Comparison of ENCODE assay signal across 1 cellular context in the genomic region with DNA sequence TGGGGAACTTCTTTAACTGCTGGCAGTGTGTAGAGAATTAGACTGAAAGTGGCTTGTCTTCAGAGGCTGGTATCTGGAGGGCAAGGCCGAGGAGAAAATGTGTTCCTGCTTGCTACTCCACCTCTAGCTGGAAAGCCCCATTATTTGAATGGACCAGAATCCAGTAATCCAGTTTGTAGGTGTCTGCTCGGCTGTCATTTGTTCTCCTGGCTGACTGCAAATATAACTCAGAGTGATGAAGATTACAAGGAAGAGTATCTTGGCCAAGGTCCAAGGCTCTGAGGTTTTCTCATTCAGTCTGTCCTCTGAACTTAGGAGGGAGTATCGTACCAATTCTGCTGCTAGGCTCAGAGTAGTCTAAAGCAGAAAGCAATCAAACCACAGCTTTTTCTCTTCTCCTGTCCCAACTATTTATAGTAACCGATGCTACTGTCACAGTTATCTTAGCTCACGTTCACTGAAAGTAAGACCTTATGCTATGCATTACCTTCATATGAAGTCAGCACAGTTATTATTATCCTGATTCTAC.
TF ChIP-seq lines count a peak whose summit lies in the region.

No MANE protein-coding gene starts in this region.

TF ChIP-seq in GM12878, 131 proteins besides CTCF, POLR2A, EP300 and RAD21 (continued from another document and continues in another):
- TF ChIP-seq SMAD5 (IDR thresholded peaks at IDR 0.05; ENCODE audit: low read depth) (no peak), SP1 (IDR thresholded peaks at IDR 0.05; ENCODE audit: low read depth, low read length) (no peak), POLR2AphosphoS2 (IDR thresholded peaks at IDR 0.05; ENCODE audit: low read depth, low read length) (no peak), CHD2 (IDR thresholded peaks at IDR 0.05; ENCODE audit: borderline replicate concordance, low read depth, low read length) (no peak), SIN3A (IDR thresholded peaks at IDR 0.05; ENCODE audit: low read depth, low read length) (no peak), ATF7 (IDR thresholded peaks at IDR 0.05; ENCODE audit: low read depth) (peak; percentile 75), MEF2A (IDR thresholded peaks at IDR 0.05; ENCODE audit: insufficient read depth, low read depth, low read length) (peak; percentile 94), SREBF2 (IDR thresholded peaks at IDR 0.05; ENCODE audit: low read length) (no peak), SUPT20H (IDR thresholded peaks at IDR 0.05; ENCODE audit: borderline replicate concordance, control insufficient read depth, low read depth, low read length) (no peak), HCFC1 (IDR thresholded peaks at IDR 0.05; ENCODE audit: low read length) (no peak), MTA3 (IDR thresholded peaks at IDR 0.05; ENCODE audit: borderline replicate concordance, low read length) (0 out of 2 replicates have a peak, but pooled peaks have one; percentile 19), MTA2 (IDR thresholded peaks at IDR 0.05; ENCODE audit: low read depth) (peak; percentile 72), NFIC (IDR thresholded peaks at IDR 0.05; ENCODE audit: low read depth, low read length) (peak; percentile 86), EED (IDR thresholded peaks at IDR 0.05; ENCODE audit: low read depth) (peak; percentile 84; the same call in 1 of the 2 replicates), PAX5 (IDR thresholded peaks at IDR 0.05; ENCODE audit: borderline replicate concordance, low read depth, low read length) (no peak), FOXM1 (IDR thresholded peaks at IDR 0.05; ENCODE audit: low read depth, low read length) (peak; percentile 80; the same call in 1 of the 2 replicates), SMARCA5 (IDR thresholded peaks at IDR 0.05) (no peak), NBN (IDR thresholded peaks at IDR 0.05) (0 out of 2 replicates have a peak, but pooled peaks have one; percentile 22), JUNB (IDR thresholded peaks at IDR 0.05) (peak; percentile 80; the same call in 1 of the 2 replicates), RAD51 (IDR thresholded peaks at IDR 0.05) (no peak), GABPA (IDR thresholded peaks at IDR 0.05; ENCODE audit: low read depth) (0 out of 2 replicates have a peak, but pooled peaks have one; percentile 12), TCF7 (IDR thresholded peaks at IDR 0.05; ENCODE audit: borderline replicate concordance) (no peak), DPF2 (IDR thresholded peaks at IDR 0.05) (peak; percentile 74), CREB1 (IDR thresholded peaks at IDR 0.05; ENCODE audit: low read depth) (peak; percentile 87), TARDBP (IDR thresholded peaks at IDR 0.05; ENCODE audit: borderline replicate concordance) (no peak), CREM (IDR thresholded peaks at IDR 0.05; ENCODE audit: low read depth) (peak; percentile 87), HDGF (IDR thresholded peaks at IDR 0.05) (no peak), IKZF1 (conservative IDR thresholded peaks at IDR 0.05) (peak; percentile 81), CBX5 (IDR thresholded peaks at IDR 0.05; ENCODE audit: low read depth) (no peak), NR2C2 (IDR thresholded peaks at IDR 0.05; ENCODE audit: borderline replicate concordance, control insufficient read depth, insufficient read length, low read depth) (no peak), RUNX3 (IDR thresholded peaks at IDR 0.05; ENCODE audit: low read length) (peak; percentile 95), IKZF2 (IDR thresholded peaks at IDR 0.05) (peak; percentile 81 to 83)
- TF ChIP-seq, protein P1, sequence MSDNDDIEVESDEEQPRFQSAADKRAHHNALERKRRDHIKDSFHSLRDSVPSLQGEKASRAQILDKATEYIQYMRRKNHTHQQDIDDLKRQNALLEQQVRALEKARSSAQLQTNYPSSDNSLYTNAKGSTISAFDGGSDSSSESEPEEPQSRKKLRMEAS (IDR thresholded peaks at IDR 0.05; ENCODE audit: low read depth, low read length), result no peak
- TF ChIP-seq, protein P2, sequence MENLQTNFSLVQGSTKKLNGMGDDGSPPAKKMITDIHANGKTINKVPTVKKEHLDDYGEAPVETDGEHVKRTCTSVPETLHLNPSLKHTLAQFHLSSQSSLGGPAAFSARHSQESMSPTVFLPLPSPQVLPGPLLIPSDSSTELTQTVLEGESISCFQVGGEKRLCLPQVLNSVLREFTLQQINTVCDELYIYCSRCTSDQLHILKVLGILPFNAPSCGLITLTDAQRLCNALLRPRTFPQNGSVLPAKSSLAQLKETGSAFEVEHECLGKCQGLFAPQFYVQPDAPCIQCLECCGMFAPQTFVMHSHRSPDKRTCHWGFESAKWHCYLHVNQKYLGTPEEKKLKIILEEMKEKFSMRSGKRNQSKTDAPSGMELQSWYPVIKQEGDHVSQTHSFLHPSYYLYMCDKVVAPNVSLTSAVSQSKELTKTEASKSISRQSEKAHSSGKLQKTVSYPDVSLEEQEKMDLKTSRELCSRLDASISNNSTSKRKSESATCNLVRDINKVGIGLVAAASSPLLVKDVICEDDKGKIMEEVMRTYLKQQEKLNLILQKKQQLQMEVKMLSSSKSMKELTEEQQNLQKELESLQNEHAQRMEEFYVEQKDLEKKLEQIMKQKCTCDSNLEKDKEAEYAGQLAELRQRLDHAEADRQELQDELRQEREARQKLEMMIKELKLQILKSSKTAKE (IDR thresholded peaks at IDR 0.05; ENCODE audit: low read depth, poor library complexity, severe bottlenecking), result peak; percentile 60
- TF ChIP-seq, protein P3, sequence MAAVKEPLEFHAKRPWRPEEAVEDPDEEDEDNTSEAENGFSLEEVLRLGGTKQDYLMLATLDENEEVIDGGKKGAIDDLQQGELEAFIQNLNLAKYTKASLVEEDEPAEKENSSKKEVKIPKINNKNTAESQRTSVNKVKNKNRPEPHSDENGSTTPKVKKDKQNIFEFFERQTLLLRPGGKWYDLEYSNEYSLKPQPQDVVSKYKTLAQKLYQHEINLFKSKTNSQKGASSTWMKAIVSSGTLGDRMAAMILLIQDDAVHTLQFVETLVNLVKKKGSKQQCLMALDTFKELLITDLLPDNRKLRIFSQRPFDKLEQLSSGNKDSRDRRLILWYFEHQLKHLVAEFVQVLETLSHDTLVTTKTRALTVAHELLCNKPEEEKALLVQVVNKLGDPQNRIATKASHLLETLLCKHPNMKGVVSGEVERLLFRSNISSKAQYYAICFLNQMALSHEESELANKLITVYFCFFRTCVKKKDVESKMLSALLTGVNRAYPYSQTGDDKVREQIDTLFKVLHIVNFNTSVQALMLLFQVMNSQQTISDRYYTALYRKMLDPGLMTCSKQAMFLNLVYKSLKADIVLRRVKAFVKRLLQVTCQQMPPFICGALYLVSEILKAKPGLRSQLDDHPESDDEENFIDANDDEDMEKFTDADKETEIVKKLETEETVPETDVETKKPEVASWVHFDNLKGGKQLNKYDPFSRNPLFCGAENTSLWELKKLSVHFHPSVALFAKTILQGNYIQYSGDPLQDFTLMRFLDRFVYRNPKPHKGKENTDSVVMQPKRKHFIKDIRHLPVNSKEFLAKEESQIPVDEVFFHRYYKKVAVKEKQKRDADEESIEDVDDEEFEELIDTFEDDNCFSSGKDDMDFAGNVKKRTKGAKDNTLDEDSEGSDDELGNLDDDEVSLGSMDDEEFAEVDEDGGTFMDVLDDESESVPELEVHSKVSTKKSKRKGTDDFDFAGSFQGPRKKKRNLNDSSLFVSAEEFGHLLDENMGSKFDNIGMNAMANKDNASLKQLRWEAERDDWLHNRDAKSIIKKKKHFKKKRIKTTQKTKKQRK (IDR thresholded peaks at IDR 0.05; ENCODE audit: low read depth, low read length), result no peak
- TF ChIP-seq, protein P4, sequence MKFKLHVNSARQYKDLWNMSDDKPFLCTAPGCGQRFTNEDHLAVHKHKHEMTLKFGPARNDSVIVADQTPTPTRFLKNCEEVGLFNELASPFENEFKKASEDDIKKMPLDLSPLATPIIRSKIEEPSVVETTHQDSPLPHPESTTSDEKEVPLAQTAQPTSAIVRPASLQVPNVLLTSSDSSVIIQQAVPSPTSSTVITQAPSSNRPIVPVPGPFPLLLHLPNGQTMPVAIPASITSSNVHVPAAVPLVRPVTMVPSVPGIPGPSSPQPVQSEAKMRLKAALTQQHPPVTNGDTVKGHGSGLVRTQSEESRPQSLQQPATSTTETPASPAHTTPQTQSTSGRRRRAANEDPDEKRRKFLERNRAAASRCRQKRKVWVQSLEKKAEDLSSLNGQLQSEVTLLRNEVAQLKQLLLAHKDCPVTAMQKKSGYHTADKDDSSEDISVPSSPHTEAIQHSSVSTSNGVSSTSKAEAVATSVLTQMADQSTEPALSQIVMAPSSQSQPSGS (IDR thresholded peaks at IDR 0.05; ENCODE audit: low read length), result peak; percentile 80
- TF ChIP-seq, protein P5, sequence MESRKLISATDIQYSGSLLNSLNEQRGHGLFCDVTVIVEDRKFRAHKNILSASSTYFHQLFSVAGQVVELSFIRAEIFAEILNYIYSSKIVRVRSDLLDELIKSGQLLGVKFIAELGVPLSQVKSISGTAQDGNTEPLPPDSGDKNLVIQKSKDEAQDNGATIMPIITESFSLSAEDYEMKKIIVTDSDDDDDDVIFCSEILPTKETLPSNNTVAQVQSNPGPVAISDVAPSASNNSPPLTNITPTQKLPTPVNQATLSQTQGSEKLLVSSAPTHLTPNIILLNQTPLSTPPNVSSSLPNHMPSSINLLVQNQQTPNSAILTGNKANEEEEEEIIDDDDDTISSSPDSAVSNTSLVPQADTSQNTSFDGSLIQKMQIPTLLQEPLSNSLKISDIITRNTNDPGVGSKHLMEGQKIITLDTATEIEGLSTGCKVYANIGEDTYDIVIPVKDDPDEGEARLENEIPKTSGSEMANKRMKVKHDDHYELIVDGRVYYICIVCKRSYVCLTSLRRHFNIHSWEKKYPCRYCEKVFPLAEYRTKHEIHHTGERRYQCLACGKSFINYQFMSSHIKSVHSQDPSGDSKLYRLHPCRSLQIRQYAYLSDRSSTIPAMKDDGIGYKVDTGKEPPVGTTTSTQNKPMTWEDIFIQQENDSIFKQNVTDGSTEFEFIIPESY (IDR thresholded peaks at IDR 0.05), result no peak
- TF ChIP-seq, protein P6, sequence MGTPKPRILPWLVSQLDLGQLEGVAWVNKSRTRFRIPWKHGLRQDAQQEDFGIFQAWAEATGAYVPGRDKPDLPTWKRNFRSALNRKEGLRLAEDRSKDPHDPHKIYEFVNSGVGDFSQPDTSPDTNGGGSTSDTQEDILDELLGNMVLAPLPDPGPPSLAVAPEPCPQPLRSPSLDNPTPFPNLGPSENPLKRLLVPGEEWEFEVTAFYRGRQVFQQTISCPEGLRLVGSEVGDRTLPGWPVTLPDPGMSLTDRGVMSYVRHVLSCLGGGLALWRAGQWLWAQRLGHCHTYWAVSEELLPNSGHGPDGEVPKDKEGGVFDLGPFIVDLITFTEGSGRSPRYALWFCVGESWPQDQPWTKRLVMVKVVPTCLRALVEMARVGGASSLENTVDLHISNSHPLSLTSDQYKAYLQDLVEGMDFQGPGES (IDR thresholded peaks at IDR 0.05), result no peak
- TF ChIP-seq, protein P7, sequence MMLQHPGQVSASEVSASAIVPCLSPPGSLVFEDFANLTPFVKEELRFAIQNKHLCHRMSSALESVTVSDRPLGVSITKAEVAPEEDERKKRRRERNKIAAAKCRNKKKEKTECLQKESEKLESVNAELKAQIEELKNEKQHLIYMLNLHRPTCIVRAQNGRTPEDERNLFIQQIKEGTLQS (IDR thresholded peaks at IDR 0.05; ENCODE audit: borderline replicate concordance, extremely low read depth, low read depth, low read length), result no peak
- TF ChIP-seq, protein P8, sequence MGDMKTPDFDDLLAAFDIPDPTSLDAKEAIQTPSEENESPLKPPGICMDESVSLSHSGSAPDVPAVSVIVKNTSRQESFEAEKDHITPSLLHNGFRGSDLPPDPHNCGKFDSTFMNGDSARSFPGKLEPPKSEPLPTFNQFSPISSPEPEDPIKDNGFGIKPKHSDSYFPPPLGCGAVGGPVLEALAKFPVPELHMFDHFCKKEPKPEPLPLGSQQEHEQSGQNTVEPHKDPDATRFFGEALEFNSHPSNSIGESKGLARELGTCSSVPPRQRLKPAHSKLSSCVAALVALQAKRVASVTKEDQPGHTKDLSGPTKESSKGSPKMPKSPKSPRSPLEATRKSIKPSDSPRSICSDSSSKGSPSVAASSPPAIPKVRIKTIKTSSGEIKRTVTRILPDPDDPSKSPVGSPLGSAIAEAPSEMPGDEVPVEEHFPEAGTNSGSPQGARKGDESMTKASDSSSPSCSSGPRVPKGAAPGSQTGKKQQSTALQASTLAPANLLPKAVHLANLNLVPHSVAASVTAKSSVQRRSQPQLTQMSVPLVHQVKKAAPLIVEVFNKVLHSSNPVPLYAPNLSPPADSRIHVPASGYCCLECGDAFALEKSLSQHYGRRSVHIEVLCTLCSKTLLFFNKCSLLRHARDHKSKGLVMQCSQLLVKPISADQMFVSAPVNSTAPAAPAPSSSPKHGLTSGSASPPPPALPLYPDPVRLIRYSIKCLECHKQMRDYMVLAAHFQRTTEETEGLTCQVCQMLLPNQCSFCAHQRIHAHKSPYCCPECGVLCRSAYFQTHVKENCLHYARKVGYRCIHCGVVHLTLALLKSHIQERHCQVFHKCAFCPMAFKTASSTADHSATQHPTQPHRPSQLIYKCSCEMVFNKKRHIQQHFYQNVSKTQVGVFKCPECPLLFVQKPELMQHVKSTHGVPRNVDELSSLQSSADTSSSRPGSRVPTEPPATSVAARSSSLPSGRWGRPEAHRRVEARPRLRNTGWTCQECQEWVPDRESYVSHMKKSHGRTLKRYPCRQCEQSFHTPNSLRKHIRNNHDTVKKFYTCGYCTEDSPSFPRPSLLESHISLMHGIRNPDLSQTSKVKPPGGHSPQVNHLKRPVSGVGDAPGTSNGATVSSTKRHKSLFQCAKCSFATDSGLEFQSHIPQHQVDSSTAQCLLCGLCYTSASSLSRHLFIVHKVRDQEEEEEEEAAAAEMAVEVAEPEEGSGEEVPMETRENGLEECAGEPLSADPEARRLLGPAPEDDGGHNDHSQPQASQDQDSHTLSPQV (IDR thresholded peaks at IDR 0.05), result no peak
- TF ChIP-seq, protein P9, sequence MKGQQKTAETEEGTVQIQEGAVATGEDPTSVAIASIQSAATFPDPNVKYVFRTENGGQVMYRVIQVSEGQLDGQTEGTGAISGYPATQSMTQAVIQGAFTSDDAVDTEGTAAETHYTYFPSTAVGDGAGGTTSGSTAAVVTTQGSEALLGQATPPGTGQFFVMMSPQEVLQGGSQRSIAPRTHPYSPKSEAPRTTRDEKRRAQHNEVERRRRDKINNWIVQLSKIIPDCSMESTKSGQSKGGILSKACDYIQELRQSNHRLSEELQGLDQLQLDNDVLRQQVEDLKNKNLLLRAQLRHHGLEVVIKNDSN (IDR thresholded peaks at IDR 0.05; ENCODE audit: borderline replicate concordance, extremely low read length, insufficient read depth, low read depth, low read length), result no peak
- TF ChIP-seq, protein P10, sequence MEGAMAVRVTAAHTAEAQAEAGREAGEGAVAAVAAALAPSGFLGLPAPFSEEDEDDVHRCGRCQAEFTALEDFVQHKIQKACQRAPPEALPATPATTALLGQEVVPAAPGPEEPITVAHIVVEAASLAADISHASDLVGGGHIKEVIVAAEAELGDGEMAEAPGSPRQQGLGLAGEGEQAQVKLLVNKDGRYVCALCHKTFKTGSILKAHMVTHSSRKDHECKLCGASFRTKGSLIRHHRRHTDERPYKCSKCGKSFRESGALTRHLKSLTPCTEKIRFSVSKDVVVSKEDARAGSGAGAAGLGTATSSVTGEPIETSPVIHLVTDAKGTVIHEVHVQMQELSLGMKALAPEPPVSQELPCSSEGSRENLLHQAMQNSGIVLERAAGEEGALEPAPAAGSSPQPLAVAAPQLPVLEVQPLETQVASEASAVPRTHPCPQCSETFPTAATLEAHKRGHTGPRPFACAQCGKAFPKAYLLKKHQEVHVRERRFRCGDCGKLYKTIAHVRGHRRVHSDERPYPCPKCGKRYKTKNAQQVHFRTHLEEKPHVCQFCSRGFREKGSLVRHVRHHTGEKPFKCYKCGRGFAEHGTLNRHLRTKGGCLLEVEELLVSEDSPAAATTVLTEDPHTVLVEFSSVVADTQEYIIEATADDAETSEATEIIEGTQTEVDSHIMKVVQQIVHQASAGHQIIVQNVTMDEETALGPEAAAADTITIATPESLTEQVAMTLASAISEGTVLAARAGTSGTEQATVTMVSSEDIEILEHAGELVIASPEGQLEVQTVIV (IDR thresholded peaks at IDR 0.05; ENCODE audit: borderline replicate concordance, partially characterized antibody), result no peak
